ENCODE assay signal across 21 cellular contexts in the genomic region with DNA sequence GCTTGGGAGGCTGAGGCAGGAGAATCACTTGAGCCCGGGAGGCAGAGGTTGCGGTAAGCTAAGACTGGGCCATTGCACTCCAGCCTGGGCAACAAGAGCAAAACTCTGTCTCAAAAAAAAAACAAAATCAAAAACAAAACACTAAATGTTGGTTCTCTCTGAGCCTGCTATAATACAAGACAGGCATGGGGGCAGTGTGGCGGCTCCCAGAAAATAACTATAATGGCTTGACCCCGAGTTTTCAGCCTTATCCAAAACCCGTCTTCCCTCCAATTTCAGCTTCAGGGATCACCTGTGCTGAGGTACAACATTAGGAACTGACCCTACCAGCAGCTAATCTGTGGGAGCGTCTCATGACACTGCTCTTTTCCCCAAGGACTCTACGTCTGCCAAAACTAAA. TPM values are rescaled to one million over a fixed set of nuclear protein-coding genes. Genes with fewer than 3 reads are reported as not detected.
A peak's percentile ranks its signal among the peaks of the same experiment; 100 is the strongest.
DNase-seq lines count a peak whose midpoint lies in the region; ATAC-seq, FAIRE-seq and TF ChIP-seq lines count a peak whose summit lies in the region.
"Had no signal": no experiment of that assay in that cellular context is flagged by ENCODE, and none has a peak within 500 bp of the region (broad histone marks: within the 10 kb centered on the region; RNA-seq: fewer than 3 reads in every experiment).

No MANE protein-coding gene starts in this region.

- ATAC-seq in A549 = no peak
- no peak for ATAC-seq in HG02623 (IDR thresholded peaks at IDR 0.05; ENCODE audit: unreplicated experiment)
- no peak for ATAC-seq in HG03457 (IDR thresholded peaks at IDR 0.05; ENCODE audit: unreplicated experiment)
- no peak for ATAC-seq in activated CD4-positive, CD25-positive, alpha-beta regulatory T cell treated with anti-CD3 and anti-CD28 coated beads, Interleukin-2, amount 50 U/mL, for 24 hours
- ATAC-seq in pancreas = no peak
- ATAC-seq: T-cell had no signal

- FAIRE-seq in A549 (lab: Jason Lieb, UNC) (no peak), pancreas (lab: Jason Lieb, UNC) (no peak)
- FAIRE-seq: GM18507, H54 had no signal

- no peak overlapping the region for H3K18ac ChIP-seq in trophoblast cell (ENCODE audit: low read length)

- no peak overlapping the region for H4K12ac ChIP-seq in trophoblast cell (ENCODE audit: low read depth, low read length)

- CTCF ChIA-PET in A549 (lab: Yijun Ruan, JAX) = interaction anchor here (1.2 to 2.6 kb wide), 5 partner anchors 9 to 244 kb away, joined by 3 to 17 read pairs (median 5); no protein-coding TSS in a partner anchor
- CTCF ChIA-PET in OCI-LY7 (lab: Charles Lee; ENCODE audit: unreplicated experiment) = no interaction called here

- peak overlapping the region; percentile 21 for H3K4me3 Mint-ChIP-seq in glutamatergic neuron (ENCODE audit: unreplicated experiment)
- H3K4me3 Mint-ChIP-seq: activated CD4-positive, alpha-beta memory T cell treated with anti-CD3 and anti-CD28 coated beads for 36 hours; activated naive CD4-positive, alpha-beta T cell treated with anti-CD3 and anti-CD28 coated beads for 36 hours; CD4-positive, CD25-positive, alpha-beta regulatory T cell; T-cell had no signal

- H4K20me1 ChIP-seq in OCI-LY7 (ENCODE audit: insufficient read depth, low read length) = no peaks in the 10 kb centered on the region

- H3K14ac ChIP-seq in trophoblast cell (ENCODE audit: low read length) = no peak overlapping the region

- H4K91ac ChIP-seq in trophoblast cell (ENCODE audit: low read depth, low read length) = no peak overlapping the region

- TF ChIP-seq POLR2A in A549 (IDR thresholded peaks at IDR 0.05; ENCODE audit: low read length) = no peak

- no peaks in the 10 kb centered on the region for H3K36me3 Mint-ChIP-seq in glutamatergic neuron (ENCODE audit: unreplicated experiment)
- H3K36me3 Mint-ChIP-seq: activated CD4-positive, alpha-beta memory T cell treated with anti-CD3 and anti-CD28 coated beads for 36 hours; CD4-positive, CD25-positive, alpha-beta regulatory T cell; T-cell had no signal

- no peak overlapping the region for H2BK120ac ChIP-seq in trophoblast cell (ENCODE audit: insufficient read depth, low read length, poor library complexity)

- H3K9ac ChIP-seq in trophoblast cell (ENCODE audit: low read length) = no peak overlapping the region

- H3K79me2 ChIP-seq in OCI-LY7 (ENCODE audit: insufficient read depth, low read depth, low read length) (peaks cover 58% of the 10 kb centered on the region), trophoblast cell (ENCODE audit: control insufficient read depth, insufficient read depth, low read length, poor library complexity) (peaks cover 3% of the 10 kb centered on the region)

- H3K4me2 ChIP-seq in A549 = peak overlapping the region; percentile 72
- H3K4me2 ChIP-seq in OCI-LY7 (ENCODE audit: low read length) = peak overlapping the region; percentile 93
- peak overlapping the region; percentile 34 for H3K4me2 ChIP-seq in trophoblast cell (ENCODE audit: low read length)

- POLR2A ChIA-PET in A549 (lab: Yijun Ruan, JAX) = no interaction called here
- POLR2A ChIA-PET in OCI-LY7 (lab: Charles Lee) = interaction anchor here (0.7 to 5.3 kb wide), 10 partner anchors 10 to 49 kb away, joined by 3 to 37 read pairs (median 6); partner anchors contain the start of gene OXA1L

- H3K4me3 ChIP-seq in A549 (peak overlapping the region; percentile 38; the same call in 2 of the 3 replicates), OCI-LY7 (ENCODE audit: low read depth, low read length, poor library complexity, severe bottlenecking) (peak overlapping the region; percentile 73), trophoblast cell (ENCODE audit: low read depth, low read length) (no peak overlapping the region), pancreas (peak overlapping the region in 1 of 4 donors; percentile 13)

- TF ChIP-seq RAD21 in A549 (conservative IDR thresholded peaks at IDR 0.05 in 1 of 2, IDR thresholded peaks at IDR 0.05 in 1 of 2) = no peak

- no peaks in the 10 kb centered on the region for H3K27me3 Mint-ChIP-seq in glutamatergic neuron (ENCODE audit: unreplicated experiment)

- TF ChIP-seq EP300 in A549 (IDR thresholded peaks at IDR 0.05) = no peak

- peaks cover 21% of the 10 kb centered on the region for H3K79me1 ChIP-seq in trophoblast cell (ENCODE audit: low read length)

- H3K36me3 ChIP-seq in OCI-LY7 (ENCODE audit: insufficient read depth, low read length) (peaks cover 12% of the 10 kb centered on the region), trophoblast cell (ENCODE audit: control insufficient read depth in 1 of 2, insufficient read depth in 2 of 2, low read length in 2 of 2) (no peaks in the 10 kb centered on the region), pancreas (no peaks in the 10 kb centered on the region)
- H3K36me3 ChIP-seq: sigmoid colon had no signal

- no peak overlapping the region for H3K23ac ChIP-seq in trophoblast cell (ENCODE audit: low read length)

- 83% methylated on average over 7 of the region's 7 CpGs for WGBS in A549 (ENCODE audit: missing lambda C conversion rate)
- no CpG with 5 or more reads among the region's 7 CpGs for WGBS in trophoblast cell (ENCODE audit: extremely low coverage, insufficient coverage, insufficient read length)
- 79 to 87% methylated on average over 7 of the region's 7 CpGs for WGBS in pancreas, 2 donors

- H2BK12ac ChIP-seq in trophoblast cell (ENCODE audit: low read length) = peak overlapping the region; percentile 21

- DNase-seq in A549 (ENCODE audit: low read depth in 1 of 2, low spot score in 1 of 2) (no peak), OCI-LY7 (ENCODE audit: low spot score) (no peak), glutamatergic neuron (no peak), trophoblast cell (no peak), pancreas (no peak)
- DNase-seq: activated CD4-positive, alpha-beta memory T cell treated with anti-CD3 and anti-CD28 coated beads for 36 hours; activated naive CD4-positive, alpha-beta T cell treated with anti-CD3 and anti-CD28 coated beads for 36 hours; activated T-cell treated with anti-CD3 and anti-CD28 coated beads, Interleukin-2, amount 50 U/mL, for 1 hour; aorta; CD4-positive, CD25-positive, alpha-beta regulatory T cell; cerebellar nuclear complex; NCI-H1694; NCI-H345; NK-92 treated with Interleukin-12 subunit alpha and Interleukin-12 subunit beta, amount 100 ng/mL, for 24 hours; sigmoid colon; T-cell had no signal

- peak overlapping the region; percentile 20 for H3K4ac ChIP-seq in trophoblast cell (ENCODE audit: low read depth, low read length)

- H3K4me1 ChIP-seq in A549 = peaks cover 40% of the 10 kb centered on the region
- H3K4me1 ChIP-seq in OCI-LY7 (ENCODE audit: insufficient read depth, low read length, poor library complexity, severe bottlenecking) = peaks cover 75% of the 10 kb centered on the region
- peaks cover 21 to 29% of the 10 kb centered on the region in 2 experiments for H3K4me1 ChIP-seq in trophoblast cell (ENCODE audit: control insufficient read depth in 1 of 2, insufficient read depth in 2 of 2, low read length in 2 of 2)
- peaks cover 0 to 10% (median 7%) of the 10 kb centered on the region in 3 donors for H3K4me1 ChIP-seq in pancreas

- H3K4me1 Mint-ChIP-seq in glutamatergic neuron (ENCODE audit: low read depth, unreplicated experiment) = peaks cover 10% of the 10 kb centered on the region

- H3K27ac Mint-ChIP-seq in glutamatergic neuron (ENCODE audit: unreplicated experiment) = no peak overlapping the region
- H3K27ac Mint-ChIP-seq: activated CD4-positive, alpha-beta memory T cell treated with anti-CD3 and anti-CD28 coated beads for 36 hours; activated naive CD4-positive, alpha-beta T cell treated with anti-CD3 and anti-CD28 coated beads for 36 hours; CD4-positive, CD25-positive, alpha-beta regulatory T cell; T-cell had no signal

- no peak overlapping the region for H2BK5ac ChIP-seq in trophoblast cell (ENCODE audit: low read depth, low read length, poor library complexity)

- H3K27ac ChIP-seq in A549 = peak overlapping the region; percentile 82 to 89
- peak overlapping the region; percentile 86 for H3K27ac ChIP-seq in OCI-LY7 (ENCODE audit: low read depth, low read length, poor library complexity, severe bottlenecking)
- H3K27ac ChIP-seq in trophoblast cell (ENCODE audit: low read depth, low read length) = no peak overlapping the region
- H3K27ac ChIP-seq in pancreas = no peak overlapping the region

- H3K9me3 ChIP-seq in A549 = no peaks in the 10 kb centered on the region
- H3K9me3 ChIP-seq in OCI-LY7 (ENCODE audit: low read length) = no peaks in the 10 kb centered on the region
- no peaks in the 10 kb centered on the region for H3K9me3 ChIP-seq in trophoblast cell (ENCODE audit: insufficient read depth, low read depth, low read length)
- no peaks in the 10 kb centered on the region for H3K9me3 ChIP-seq in pancreas
- H3K9me3 ChIP-seq: sigmoid colon had no signal

- intact Hi-C loops in OCI-LY7 (cut with micrococcal nuclease; ENCODE audit: unreplicated experiment) (loop anchor here (2.0 to 5.0 kb wide), 2 partner anchors 24 to 73 kb away; no protein-coding TSS in a partner anchor), pancreas (cut with DNase I) (no loop called here)

- BruUV-seq in OCI-LY7 (replicated peaks; lab: Mats Ljungman, UMichigan) = no TSS peak

- no peak overlapping the region; the same call in 1 of the 2 replicates for H2AFZ ChIP-seq in OCI-LY7 (ENCODE audit: low read length)
- no peak overlapping the region for H2AFZ ChIP-seq in trophoblast cell (ENCODE audit: insufficient read depth, low read length, poor library complexity)

- no peak overlapping the region for H2AK5ac ChIP-seq in trophoblast cell (ENCODE audit: low read length)

- no peak for TF ChIP-seq CTCF in A549 (IDR thresholded peaks at IDR 0.05)
- peak; percentile 65 for TF ChIP-seq CTCF in OCI-LY7 (conservative IDR thresholded peaks at IDR 0.05; ENCODE audit: low read length)
- no peak for TF ChIP-seq CTCF in glutamatergic neuron (IDR thresholded peaks at IDR 0.05; ENCODE audit: partially characterized antibody, unreplicated experiment)
- TF ChIP-seq CTCF in pancreas (IDR thresholded peaks at IDR 0.05) = no peak

- H3K9me2 ChIP-seq in OCI-LY7 (ENCODE audit: insufficient read depth, low read length) = no peaks in the 10 kb centered on the region

- H4K8ac ChIP-seq in trophoblast cell (ENCODE audit: low read depth, low read length) = no peak overlapping the region

- H3K9me3 Mint-ChIP-seq in glutamatergic neuron (ENCODE audit: unreplicated experiment) = peaks cover 2% of the 10 kb centered on the region
- H3K9me3 Mint-ChIP-seq: activated CD4-positive, alpha-beta memory T cell treated with anti-CD3 and anti-CD28 coated beads for 36 hours; activated naive CD4-positive, alpha-beta T cell treated with anti-CD3 and anti-CD28 coated beads for 36 hours; T-cell had no signal

- H3K27me3 ChIP-seq in trophoblast cell (ENCODE audit: insufficient read depth, low read length) = no peaks in the 10 kb centered on the region
- no peaks in the 10 kb centered on the region for H3K27me3 ChIP-seq in pancreas
- H3K27me3 ChIP-seq: sigmoid colon had no signal

RNA-seq across cellular contexts. Expression of gene SLC7A7, which starts 0.9 kb away (rescaled TPM):
- polyA plus RNA-seq in A549 (2011; rRNA removed) = 86.8 and 104 TPM in 2 replicates
- 12.2 and 16.5 TPM in 2 replicates for polyA plus RNA-seq in A549 (2012; cell fraction: cytosol; rRNA removed)
- 13.7 and 22.7 TPM in 2 replicates for polyA plus RNA-seq in A549 (2012; cell fraction: nucleus; rRNA removed)
- 30.1 to 44.2 TPM (median 39.8 TPM) in 3 replicates for polyA plus RNA-seq in A549 (2017; fragmentation: RNase III; extraction: RNeasy Plus Mini Kit Qiagen cat#74134 plus additional on column Dnase treatment)
- polyA minus RNA-seq in A549 (2011; rRNA and poly(A)+ RNA removed) = 111 and 138 TPM in 2 replicates
- total RNA-seq in OCI-LY7 (2014; rRNA removed; shearing (Covaris generic)) = 30.6 and 32.7 TPM in 2 replicates
- 50.0 and 59.2 TPM in 2 replicates for total RNA-seq in OCI-LY7 (2022)
- total RNA-seq in glutamatergic neuron (ENCODE audit: unreplicated experiment) = 1.7 TPM
- 44.4 and 49.4 TPM in 2 replicates for polyA plus RNA-seq in trophoblast cell (2013)
- 10 to 100 TPM in 1 of 6 donors, 1 to 10 TPM in 5; 2.9 to 13.1 (median 5.7) TPM for total RNA-seq in pancreas
- 1 to 10 TPM; 4.9 to 9.9 TPM for polyA plus RNA-seq in pancreas
- total RNA-seq: CD4-positive, CD25-positive, alpha-beta regulatory T cell had no signal

RNA-seq across cellular contexts. Expression of gene MRPL52, which starts 15.3 kb away (rescaled TPM):
- polyA plus RNA-seq in A549 (2011; rRNA removed) (113 and 116 TPM in 2 replicates), A549 (2017; fragmentation: RNase III; extraction: RNeasy Plus Mini Kit Qiagen cat#74134 plus additional on column Dnase treatment) (172 to 173 TPM (median 172 TPM) in 3 replicates), pancreas (10 to 100 TPM; 57.1 to 85.0 TPM)
- polyA plus RNA-seq in A549 (2012; cell fraction: cytosol; rRNA removed) = 97.7 and 110 TPM in 2 replicates
- 56.3 and 70.8 TPM in 2 replicates for polyA plus RNA-seq in A549 (2012; cell fraction: nucleus; rRNA removed)
- polyA minus RNA-seq in A549 (2011; rRNA and poly(A)+ RNA removed) = 18.3 and 23.2 TPM in 2 replicates
- 100 and 126 TPM in 2 replicates for total RNA-seq in OCI-LY7 (2014; rRNA removed; shearing (Covaris generic))
- total RNA-seq in OCI-LY7 (2022) (164 and 181 TPM in 2 replicates), glutamatergic neuron (ENCODE audit: unreplicated experiment) (67.9 TPM), pancreas (10 to 100 TPM; 29.1 to 47.6 (median 43.0) TPM)
- polyA plus RNA-seq in trophoblast cell (2013) = 216 and 219 TPM in 2 replicates

RNA-seq across cellular contexts. Expression of gene MMP14, which starts 22.0 kb away (rescaled TPM):
- polyA plus RNA-seq in A549 (2011; rRNA removed) (1.9 and 2.5 TPM in 2 replicates), A549 (2017; fragmentation: RNase III; extraction: RNeasy Plus Mini Kit Qiagen cat#74134 plus additional on column Dnase treatment) (1.1 to 2.0 TPM (median 1.5 TPM) in 3 replicates), pancreas (10 to 100 TPM; 18.7 to 61.8 TPM)
- polyA plus RNA-seq in A549 (2012; cell fraction: cytosol; rRNA removed) = 1.9 TPM in 2 replicates
- polyA plus RNA-seq in A549 (2012; cell fraction: nucleus; rRNA removed) = 13.2 and 13.8 TPM in 2 replicates
- 1.7 and 2.3 TPM in 2 replicates for polyA minus RNA-seq in A549 (2011; rRNA and poly(A)+ RNA removed)
- total RNA-seq in OCI-LY7 (2014; rRNA removed; shearing (Covaris generic)) = 2.8 TPM in 2 replicates
- total RNA-seq in OCI-LY7 (2022) (9.0 and 11.9 TPM in 2 replicates), glutamatergic neuron (ENCODE audit: unreplicated experiment) (162 TPM), pancreas (100 to 1,000 TPM in 1 of 6 donors, 10 to 100 TPM in 5; 21.5 to 146 (median 34.0) TPM)
- polyA plus RNA-seq in trophoblast cell (2013) = 1,258 and 1,302 TPM in 2 replicates
- polyA plus RNA-seq: CD4-positive, CD25-positive, alpha-beta regulatory T cell had no signal

RNA-seq across cellular contexts. Expression of gene OXA1L, which starts 47.9 kb away (rescaled TPM):
- polyA plus RNA-seq in A549 (2011; rRNA removed) (199 and 247 TPM in 2 replicates), A549 (2017; fragmentation: RNase III; extraction: RNeasy Plus Mini Kit Qiagen cat#74134 plus additional on column Dnase treatment) (126 to 133 TPM (median 132 TPM) in 3 replicates), pancreas (10 to 100 TPM; 56.7 to 91.2 TPM)
- 178 and 242 TPM in 2 replicates for polyA plus RNA-seq in A549 (2012; cell fraction: cytosol; rRNA removed)
- 207 and 247 TPM in 2 replicates for polyA plus RNA-seq in A549 (2012; cell fraction: nucleus; rRNA removed)
- polyA minus RNA-seq in A549 (2011; rRNA and poly(A)+ RNA removed) = 140 and 154 TPM in 2 replicates
- total RNA-seq in OCI-LY7 (2014; rRNA removed; shearing (Covaris generic)) = 128 and 153 TPM in 2 replicates
- total RNA-seq in OCI-LY7 (2022) (141 and 150 TPM in 2 replicates), glutamatergic neuron (ENCODE audit: unreplicated experiment) (80.3 TPM), pancreas (10 to 100 TPM; 48.1 to 76.2 (median 53.2) TPM)
- polyA plus RNA-seq in trophoblast cell (2013) = 77.7 and 78.2 TPM in 2 replicates

RNA-seq across cellular contexts. Expression of gene LRP10, which starts 57.2 kb away (rescaled TPM):
- polyA plus RNA-seq in A549 (2011; rRNA removed) = 74.3 and 99.6 TPM in 2 replicates
- polyA plus RNA-seq in A549 (2012; cell fraction: cytosol; rRNA removed) = 56.1 and 79.2 TPM in 2 replicates
- polyA plus RNA-seq in A549 (2012; cell fraction: nucleus; rRNA removed) = 93.7 and 133 TPM in 2 replicates
- 45.5 to 62.9 TPM (median 57.2 TPM) in 3 replicates for polyA plus RNA-seq in A549 (2017; fragmentation: RNase III; extraction: RNeasy Plus Mini Kit Qiagen cat#74134 plus additional on column Dnase treatment)
- polyA minus RNA-seq in A549 (2011; rRNA and poly(A)+ RNA removed) = 129 and 185 TPM in 2 replicates
- 19.0 and 25.5 TPM in 2 replicates for total RNA-seq in OCI-LY7 (2014; rRNA removed; shearing (Covaris generic))
- total RNA-seq in OCI-LY7 (2022) = 53.3 and 55.1 TPM in 2 replicates
- total RNA-seq in glutamatergic neuron (ENCODE audit: unreplicated experiment) = 15.1 TPM
- polyA plus RNA-seq in trophoblast cell (2013) = 32.8 and 36.9 TPM in 2 replicates
- total RNA-seq in pancreas = 10 to 100 TPM; 49.5 to 86.2 (median 52.5) TPM
- 10 to 100 TPM; 14.7 to 22.7 TPM for polyA plus RNA-seq in pancreas

Comparison
In these comparisons a context has a peak if more than half of its experiments do, and no peak if none do; other contexts are left out.
1. H3K27ac ChIP-seq: peak in A549 (2 of 2) and OCI-LY7 (single experiment); none in trophoblast cell (single experiment) and pancreas (0 of 4).
2. H3K4me2 ChIP-seq: peak in every context shown above with its lines; median percentile 93 in OCI-LY7; 72 in A549; 34 in trophoblast cell.